ENCODE assay signal across 17 cellular contexts in the genomic region with DNA sequence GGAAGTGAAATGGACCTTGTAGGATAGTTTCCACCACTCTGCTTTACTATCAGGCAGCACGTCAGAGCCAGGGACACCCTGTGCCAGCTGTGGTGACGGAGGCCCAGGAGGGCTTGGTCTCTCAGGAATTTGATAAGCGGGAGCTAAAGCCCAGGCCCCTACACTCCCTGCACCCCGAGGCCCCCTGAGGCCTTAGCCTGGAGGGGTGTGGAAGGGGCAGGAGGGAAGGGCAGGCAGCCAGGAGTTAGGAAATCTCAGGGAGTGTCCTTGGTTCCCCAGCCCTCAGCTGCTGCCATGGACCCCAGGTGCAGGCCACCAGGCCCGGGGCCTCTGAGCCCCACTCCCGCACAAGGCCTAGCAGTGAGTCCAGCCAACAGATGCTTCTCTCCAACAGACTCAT. TPM values are rescaled to one million over a fixed set of nuclear protein-coding genes. Genes with fewer than 3 reads are reported as not detected.
DNase-seq lines count a peak whose midpoint lies in the region; ATAC-seq and TF ChIP-seq lines count a peak whose summit lies in the region.
"Had no signal": no experiment of that assay in that cellular context is flagged by ENCODE, and none has a peak within 500 bp of the region (broad histone marks: within the 10 kb centered on the region; RNA-seq: fewer than 3 reads in every experiment).

No MANE protein-coding gene starts in this region.

- no peaks in the 10 kb centered on the region for H3K4me1 ChIP-seq in H9 (ENCODE audit: insufficient read depth, low read length)
- peaks cover 3% of the 10 kb centered on the region for H3K4me1 ChIP-seq in prostate gland (replicated peaks)
- H3K4me1 ChIP-seq: ascending aorta, pancreas had no signal

- TF ChIP-seq CTCF in H9 (conservative IDR thresholded peaks at IDR 0.05) (no peak), prostate gland (IDR thresholded peaks at IDR 0.05) (no peak)

- H4K8ac ChIP-seq in H9 (replicated peaks; ENCODE audit: insufficient read length, low read depth, low read length): no peak overlapping the region

- H3T11ph ChIP-seq in H9 (ENCODE audit: low read length): no peak overlapping the region

- no peak overlapping the region for H2AK5ac ChIP-seq in H9 (ENCODE audit: insufficient read length, low read length)

- no peak overlapping the region for H3K4me3 ChIP-seq in prostate gland
- H3K4me3 ChIP-seq: ascending aorta, GM12878, pancreas had no signal

- no peaks in the 10 kb centered on the region for H3K79me2 ChIP-seq in H9 (ENCODE audit: insufficient read depth, low read length)

- no peak overlapping the region for H2BK120ac ChIP-seq in H9 (ENCODE audit: low read depth, low read length, poor library complexity, severe bottlenecking)

- DNase-seq in H9: no peak
- no peak for DNase-seq in effector memory CD8-positive, alpha-beta T cell
- DNase-seq in left kidney (ENCODE audit: low read depth, low spot score): peak; percentile 12
- DNase-seq in prostate gland (ENCODE audit: low spot score): no peak
- no peak for DNase-seq in midbrain (lab: John Stamatoyannopoulos, UW)
- DNase-seq in NK-92 treated with Interleukin-12 subunit alpha and Interleukin-12 subunit beta, amount 100 ng/mL, for 24 hours (lab: John Stamatoyannopoulos, UW): no peak
- DNase-seq in NCI-H128 (lab: John Stamatoyannopoulos, UW; ENCODE audit: unreplicated experiment): no peak
- no peak for DNase-seq in NCI-H524 treated with DMSO at 0.1 percent for 48 hours (lab: John Stamatoyannopoulos, UW)
- DNase-seq: activated CD8-positive, alpha-beta memory T cell treated with anti-CD3 and anti-CD28 coated beads for 24 hours; NCI-H2081 treated with DMSO at 0.1 percent for 48 hours; NCI-H82; T-cell had no signal

- no peaks in the 10 kb centered on the region for H4K20me1 ChIP-seq in H9 (ENCODE audit: control insufficient read depth, insufficient read depth, insufficient read length)

- intact Hi-C loops in prostate gland (cut with DNase I): no loop called here

- H3K14ac ChIP-seq in H9 (ENCODE audit: insufficient read depth, low read length): no peak overlapping the region

- H2AFZ ChIP-seq in H9 (ENCODE audit: low read length): no peak overlapping the region

- no peak for ATAC-seq in effector memory CD8-positive, alpha-beta T cell (replicated peaks)
- ATAC-seq: GM12878, T-cell had no signal

- no peak overlapping the region for H3K27ac ChIP-seq in H9 (ENCODE audit: insufficient read length, low read depth, low read length)
- peak overlapping the region; percentile 20 to 40 for H3K27ac ChIP-seq in prostate gland
- H3K27ac ChIP-seq: ascending aorta, pancreas had no signal

- H2BK5ac ChIP-seq in H9 (ENCODE audit: insufficient read length, low read length): no peak overlapping the region

- H3K4me1 Mint-ChIP-seq in H9: peaks cover 4 to 11% of the 10 kb centered on the region in 2 experiments; a peak in 3 of 4 replicates
- H3K4me1 Mint-ChIP-seq in effector memory CD8-positive, alpha-beta T cell (ENCODE audit: low read depth in 2 of 2): peaks cover 0 to 2% of the 10 kb centered on the region in 2 donors
- H3K4me1 Mint-ChIP-seq: T-cell had no signal

- H3K79me1 ChIP-seq in H9 (ENCODE audit: insufficient read depth, low read depth, low read length, poor library complexity, severe bottlenecking): no peaks in the 10 kb centered on the region

- no peak overlapping the region for H3K23ac ChIP-seq in H9 (ENCODE audit: insufficient read length, low read depth, low read length)

- peaks cover 3% of the 10 kb centered on the region in 3 experiments; a peak in 4 of 7 replicates for H3K36me3 Mint-ChIP-seq in H9 (ENCODE audit: insufficient read depth in 1 of 3, low read depth in 3 of 3)
- peaks cover 8% of the 10 kb centered on the region for H3K36me3 Mint-ChIP-seq in effector memory CD8-positive, alpha-beta T cell (ENCODE audit: insufficient read depth)

- no peak overlapping the region for H2BK20ac ChIP-seq in H9 (ENCODE audit: low read depth, low read length, poor library complexity, severe bottlenecking)

- H3K56ac ChIP-seq in H9 (ENCODE audit: insufficient read length, low read depth, low read length): no peak overlapping the region

- no peak overlapping the region for H4K5ac ChIP-seq in H9 (ENCODE audit: insufficient read length, low read depth, low read length)

- no peak for TF ChIP-seq POLR2A in prostate gland (IDR thresholded peaks at IDR 0.05)

- no peak overlapping the region for H3K9ac ChIP-seq in H9 (ENCODE audit: extremely low read depth, insufficient read length, low read length)

- no peak overlapping the region for H3K18ac ChIP-seq in H9 (ENCODE audit: insufficient read length, low read depth, low read length)

- no CpG with 5 or more reads among the region's 6 CpGs for WGBS in H9 (ENCODE audit: extremely low coverage, insufficient read length, low lambda C conversion rate)
- 27% methylated on average over 6 of the region's 6 CpGs for WGBS in prostate gland

- peak overlapping the region in 2 of 3 experiments; percentile 34 to 68; a peak in 1 of 7 replicates for H3K27ac Mint-ChIP-seq in H9
- H3K27ac Mint-ChIP-seq in effector memory CD8-positive, alpha-beta T cell: peak overlapping the region; percentile 41 to 68
- H3K27ac Mint-ChIP-seq: dendritic cell treated with granulocyte-macrophage colony-stimulating factor and Interleukin-4, amounts not matched to agents 40 ng/mL and 50 ng/mL, for 4 days; T-cell had no signal

- no peak overlapping the region for H2BK15ac ChIP-seq in H9 (ENCODE audit: low read depth, low read length)

- H3K27me3 Mint-ChIP-seq in H9 (ENCODE audit: low read depth): peaks cover 3% of the 10 kb centered on the region; the same call in 1 of the 2 replicates
- no peaks in the 10 kb centered on the region for H3K27me3 Mint-ChIP-seq in effector memory CD8-positive, alpha-beta T cell
- H3K27me3 Mint-ChIP-seq: T-cell had no signal

- no peak overlapping the region for H3K4ac ChIP-seq in H9 (ENCODE audit: low read depth, low read length)

- no peaks in the 10 kb centered on the region for H3K27me3 ChIP-seq in H9 (ENCODE audit: insufficient read depth, low read length)
- no peaks in the 10 kb centered on the region for H3K27me3 ChIP-seq in prostate gland (replicated peaks; ENCODE audit: insufficient read depth)
- H3K27me3 ChIP-seq: ascending aorta, pancreas had no signal

- no peak overlapping the region for H3K4me3 Mint-ChIP-seq in H9
- H3K4me3 Mint-ChIP-seq in effector memory CD8-positive, alpha-beta T cell: no peak overlapping the region
- H3K4me3 Mint-ChIP-seq: dendritic cell treated with granulocyte-macrophage colony-stimulating factor and Interleukin-4, amounts not matched to agents 40 ng/mL and 50 ng/mL, for 4 days; T-cell had no signal

- no peaks in the 10 kb centered on the region for H3K9me3 ChIP-seq in H9 (ENCODE audit: control insufficient read depth, low read depth, low read length)
- no peaks in the 10 kb centered on the region for H3K9me3 ChIP-seq in prostate gland
- H3K9me3 ChIP-seq: ascending aorta, pancreas had no signal

- H3K4me2 ChIP-seq in H9 (ENCODE audit: insufficient read depth, insufficient read length, low read length): no peak overlapping the region

- no peaks in the 10 kb centered on the region; a peak in 1 of 5 replicates for H3K9me3 Mint-ChIP-seq in H9
- no peaks in the 10 kb centered on the region for H3K9me3 Mint-ChIP-seq in effector memory CD8-positive, alpha-beta T cell
- H3K9me3 Mint-ChIP-seq: dendritic cell treated with granulocyte-macrophage colony-stimulating factor and Interleukin-4, amounts not matched to agents 40 ng/mL and 50 ng/mL, for 4 days; T-cell had no signal

- H3K36me3 ChIP-seq in prostate gland: no peaks in the 10 kb centered on the region

- no peaks in the 10 kb centered on the region for H3K23me2 ChIP-seq in H9 (ENCODE audit: insufficient read length, low read depth, low read length, poor library complexity, severe bottlenecking)

- H4K91ac ChIP-seq in H9 (ENCODE audit: insufficient read length, low read depth, low read length): no peak overlapping the region

- no peak overlapping the region for H2BK12ac ChIP-seq in H9 (ENCODE audit: insufficient read length, low read depth, low read length)

RNA-seq across cellular contexts. Expression of gene PDIA6, which starts 38.2 kb away (rescaled TPM):
- total RNA-seq in H9 (2021) (296 and 301 TPM in 2 replicates), prostate gland (100 to 1,000 TPM; 109 to 213 TPM)

RNA-seq across cellular contexts. Expression of gene ATP6V1C2, which starts 53.0 kb away (rescaled TPM):
- total RNA-seq in H9 (2021): 0.72 and 1.2 TPM in 2 replicates
- total RNA-seq in prostate gland: 1 to 10 TPM in 1 of 2 donors, under 1 TPM in 1; 0.41 to 4.0 TPM
- total RNA-seq: mononuclear cell had no signal
